Comparison of ENCODE assay signal across 17 cellular contexts in genomic region chr1:84611091-84611490, GRCh38.
"Had no signal": no experiment of that assay in that cellular context is flagged by ENCODE, and none has a peak within 500 bp of the region (broad histone marks: within the 10 kb centered on the region; RNA-seq: fewer than 3 reads in every experiment).

No MANE protein-coding gene starts in this region.

- H3K4me1 ChIP-seq: foreskin keratinocyte, psoas muscle, testis had no signal

- ATAC-seq: psoas muscle had no signal

- H3K27me3 Mint-ChIP-seq: dendritic cell treated with granulocyte-macrophage colony-stimulating factor and Interleukin-4, amounts not matched to agents 40 ng/mL and 50 ng/mL, for 4 days had no signal

- H3K4me3 Mint-ChIP-seq: activated CD4-positive, alpha-beta memory T cell treated with anti-CD3 and anti-CD28 coated beads, Interleukin-2, amount 10 ng/mL, durations not matched to agents 7 days and 5 days; dendritic cell treated with granulocyte-macrophage colony-stimulating factor and Interleukin-4, amounts not matched to agents 40 ng/mL and 50 ng/mL, for 4 days; immature natural killer cell; naive B cell had no signal

- H3K4me1 Mint-ChIP-seq: activated CD4-positive, alpha-beta memory T cell treated with anti-CD3 and anti-CD28 coated beads, Interleukin-2, amount 10 ng/mL, durations not matched to agents 7 days and 5 days; immature natural killer cell had no signal

- H3K27me3 ChIP-seq: foreskin keratinocyte, sigmoid colon, testis had no signal

- H3K27ac ChIP-seq: foreskin keratinocyte, psoas muscle had no signal

- FAIRE-seq: endometrium, urothelium cell line had no signal

- H3K27ac Mint-ChIP-seq: activated CD4-positive, alpha-beta memory T cell treated with anti-CD3 and anti-CD28 coated beads, Interleukin-2, amount 10 ng/mL, durations not matched to agents 7 days and 5 days; dendritic cell treated with granulocyte-macrophage colony-stimulating factor and Interleukin-4, amounts not matched to agents 40 ng/mL and 50 ng/mL, for 4 days; immature natural killer cell had no signal

- H3K9me3 ChIP-seq: psoas muscle, testis had no signal

- H3K4me3 ChIP-seq: psoas muscle, sigmoid colon, testis had no signal

- H3K36me3 ChIP-seq: sigmoid colon had no signal

- DNase-seq: activated CD4-positive, alpha-beta memory T cell treated with anti-CD3 and anti-CD28 coated beads, Interleukin-2, amount 10 ng/mL, durations not matched to agents 7 days and 5 days; activated CD4-positive, alpha-beta T cell treated with anti-CD3 and anti-CD28 coated beads for 1 hour; activated naive CD4-positive, alpha-beta T cell; cerebellar nuclear complex; foreskin keratinocyte; immature natural killer cell; left cardiac atrium; naive B cell; occipital lobe; psoas muscle; sigmoid colon; stimulated activated CD4-positive, alpha-beta T cell treated with anti-CD3 and anti-CD28 coated beads, Interleukin-12 subunit alpha, Interleukin-12 subunit beta, amount 100 ng/mL, for 4 hours; stimulated activated naive CD4-positive, alpha-beta T cell treated with Interleukin-2 at 50 U/mL for 16 hours; testis had no signal
